14 cellular contexts compared by ENCODE assay signal in the genomic region with DNA sequence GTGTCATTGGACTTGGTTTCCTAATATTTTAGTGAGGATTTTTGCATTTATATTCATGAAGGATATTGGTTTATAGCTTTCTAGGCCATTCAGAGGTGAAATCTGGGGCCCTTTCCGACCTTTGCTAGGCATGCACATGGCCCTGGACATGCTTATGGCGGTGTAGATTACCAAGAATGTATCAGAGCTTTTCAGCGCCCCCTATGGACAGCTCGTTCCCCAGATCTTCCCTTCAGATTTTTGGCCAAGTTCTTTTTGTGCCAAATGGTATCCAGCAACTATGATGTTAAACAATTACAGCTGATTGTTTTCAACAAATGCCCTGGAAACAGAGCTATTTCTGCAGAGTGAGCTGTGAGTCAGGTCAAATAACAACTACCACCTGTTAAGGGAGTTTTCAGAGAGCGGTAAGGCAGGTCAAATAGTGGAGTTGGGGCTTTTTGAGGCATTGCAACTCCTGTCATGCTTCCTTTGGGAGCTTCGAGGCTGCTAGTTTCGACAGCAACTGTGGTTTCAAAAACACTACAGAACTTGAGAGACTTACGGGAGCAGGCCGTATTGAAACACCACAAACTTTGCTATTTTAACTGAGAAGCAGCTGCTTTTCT.
DNase-seq lines count a peak whose midpoint lies in the region; ATAC-seq and TF ChIP-seq lines count a peak whose summit lies in the region.
"Had no signal": no experiment of that assay in that cellular context is flagged by ENCODE, and none has a peak within 500 bp of the region (broad histone marks: within the 10 kb centered on the region; RNA-seq: fewer than 3 reads in every experiment).

No MANE protein-coding gene starts in this region.

- H3K4me1 Mint-ChIP-seq in mesothelial cell of epicardium: no peaks in the 10 kb centered on the region
- H3K4me1 Mint-ChIP-seq: activated naive CD4-positive, alpha-beta T cell treated with anti-CD3 and anti-CD28 coated beads, Interleukin-2, amount 10 ng/mL, durations not matched to agents 7 days and 5 days had no signal

- in situ Hi-C loops in SK-MEL-5 (cut with HindIII; ENCODE audit: low pct_unique_long_range_greater_than_20kb, low sequenced_read_pairs): no loop called here

- peak; percentile 67 for ATAC-seq in HG03432 (IDR thresholded peaks at IDR 0.05; ENCODE audit: unreplicated experiment)
- no peak for ATAC-seq in GM21723 (IDR thresholded peaks at IDR 0.05; ENCODE audit: unreplicated experiment)
- ATAC-seq: left cardiac atrium had no signal

- H3K36me3 Mint-ChIP-seq in mesothelial cell of epicardium: no peaks in the 10 kb centered on the region
- H3K36me3 Mint-ChIP-seq: activated naive CD4-positive, alpha-beta T cell treated with anti-CD3 and anti-CD28 coated beads, Interleukin-2, amount 10 ng/mL, durations not matched to agents 7 days and 5 days had no signal

- no peak overlapping the region for H3K27ac Mint-ChIP-seq in mesothelial cell of epicardium
- H3K27ac Mint-ChIP-seq: activated naive CD4-positive, alpha-beta T cell treated with anti-CD3 and anti-CD28 coated beads, Interleukin-2, amount 10 ng/mL, durations not matched to agents 7 days and 5 days; progenitor cell of endocrine pancreas had no signal

- H3K9me3 Mint-ChIP-seq in mesothelial cell of epicardium: peaks cover 19% of the 10 kb centered on the region
- H3K9me3 Mint-ChIP-seq: activated naive CD4-positive, alpha-beta T cell treated with anti-CD3 and anti-CD28 coated beads, Interleukin-2, amount 10 ng/mL, durations not matched to agents 7 days and 5 days had no signal

- no peaks in the 10 kb centered on the region for H3K27me3 Mint-ChIP-seq in mesothelial cell of epicardium (ENCODE audit: low read depth)
- H3K27me3 Mint-ChIP-seq: activated naive CD4-positive, alpha-beta T cell treated with anti-CD3 and anti-CD28 coated beads, Interleukin-2, amount 10 ng/mL, durations not matched to agents 7 days and 5 days; progenitor cell of endocrine pancreas had no signal

- no peak overlapping the region for H3K4me3 Mint-ChIP-seq in mesothelial cell of epicardium
- H3K4me3 Mint-ChIP-seq: activated naive CD4-positive, alpha-beta T cell treated with anti-CD3 and anti-CD28 coated beads, Interleukin-2, amount 10 ng/mL, durations not matched to agents 7 days and 5 days had no signal

- peak; percentile 29 for DNase-seq in NCI-H82 (lab: John Stamatoyannopoulos, UW)
- no peak for DNase-seq in NCI-H82 treated with DMSO at 0.1 percent for 48 hours (lab: John Stamatoyannopoulos, UW; ENCODE audit: unreplicated experiment)
- DNase-seq in SK-MEL-5 (ENCODE audit: low read depth, low spot score): peak; percentile 45
- no peak for DNase-seq in mesothelial cell of epicardium (ENCODE audit: low spot score in 2 of 2, unreplicated experiment in 2 of 2)
- no peak for DNase-seq in T-helper 2 cell
- DNase-seq in effector CD4-positive, alpha-beta T cell: no peak
- DNase-seq: activated naive CD4-positive, alpha-beta T cell treated with anti-CD3 and anti-CD28 coated beads, Interleukin-2, amount 10 ng/mL, durations not matched to agents 7 days and 5 days; head of caudate nucleus; left cardiac atrium; NCI-H1417 treated with DMSO at 0.1 percent for 48 hours; thyroid gland had no signal

- peak; percentile 33 for TF ChIP-seq CTCF in mesothelial cell of epicardium (IDR thresholded peaks at IDR 0.05; ENCODE audit: unreplicated experiment)

Comparison
In these comparisons a context has a peak if more than half of its experiments do, and no peak if none do; other contexts are left out.
1. DNase-seq: peak in NCI-H82 (single experiment) and SK-MEL-5 (single experiment); none in NCI-H82 treated with DMSO at 0.1 percent for 48 hours (single experiment), mesothelial cell of epicardium (0 of 2), T-helper 2 cell (0 of 5) and effector CD4-positive, alpha-beta T cell (single experiment).